ENCODE assay signal across 1 cellular context in the genomic region with DNA sequence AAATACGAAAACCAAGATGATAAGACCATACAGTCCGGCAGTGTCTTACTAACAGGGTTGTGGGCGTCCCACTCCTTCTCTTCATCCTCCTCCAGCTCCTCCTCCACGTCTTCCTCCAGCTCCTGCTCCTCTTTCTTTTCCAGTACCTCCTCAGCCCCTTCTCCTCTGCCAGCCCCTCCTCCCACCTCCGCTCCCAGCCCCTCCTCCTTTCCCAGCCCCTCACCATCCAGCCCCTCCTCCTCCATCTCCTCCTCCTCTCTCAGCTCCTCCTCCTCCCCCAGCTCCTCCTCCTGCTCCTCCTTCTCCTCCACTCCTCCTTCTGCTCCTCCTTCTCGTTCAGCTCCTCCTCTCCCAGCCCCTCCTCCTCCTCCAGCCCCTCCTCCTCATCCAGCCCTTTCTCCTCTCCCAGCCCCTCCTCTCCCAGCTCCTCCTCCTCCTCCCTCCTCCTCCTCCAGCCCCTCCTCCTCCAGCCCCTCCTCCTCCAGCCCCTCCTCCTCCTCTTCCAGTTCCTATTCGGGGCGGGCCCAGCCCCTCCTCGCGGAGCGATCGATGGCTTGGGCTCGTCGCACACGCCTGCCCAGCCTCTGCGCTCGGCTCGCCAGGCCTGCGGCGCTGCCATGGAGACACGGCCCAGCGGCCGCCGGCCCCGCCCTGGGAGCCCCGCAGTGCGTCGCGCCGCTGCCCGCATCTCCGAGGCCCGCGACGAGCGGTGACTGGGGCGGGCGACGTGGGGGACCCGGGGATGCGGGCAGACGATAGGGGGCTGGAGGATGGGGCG.
A peak's percentile ranks its signal among the peaks of the same experiment; 100 is the strongest.
TF ChIP-seq lines count a peak whose summit lies in the region.

A gene with protein sequence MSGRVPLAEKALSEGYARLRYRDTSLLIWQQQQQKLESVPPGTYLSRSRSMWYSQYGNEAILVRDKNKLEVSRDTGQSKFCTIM (plus strand): TSS at position 654 of the 778 bp plus-strand sequence. CDS start 1,267 bp downstream, outside the sequence.

TF ChIP-seq in K562, 482 proteins besides CTCF, POLR2A, EP300 and RAD21 (continued from another document):
- no peak for TF ChIP-seq HIVEP1 (CRISPR knock-in tag; IDR thresholded peaks at IDR 0.05)
- peak; percentile 60; the same call in 1 of the 2 replicates for TF ChIP-seq BHLHE40 (IDR thresholded peaks at IDR 0.05; ENCODE audit: low read length)
- peak; percentile 54 for TF ChIP-seq RBFOX2 (IDR thresholded peaks at IDR 0.05; ENCODE audit: low read depth, low read length)
- peak; percentile 70 for TF ChIP-seq POLR2G (IDR thresholded peaks at IDR 0.05; ENCODE audit: low read depth, low read length)
- TF ChIP-seq CHD1 (IDR thresholded peaks at IDR 0.05; ENCODE audit: low read length) = no peak
- TF ChIP-seq FOXK2 (conservative IDR thresholded peaks at IDR 0.05 in 1 of 2, IDR thresholded peaks at IDR 0.05 in 1 of 2; ENCODE audit: low read depth in 2 of 2) = no peak
- no peak for TF ChIP-seq CBX8 (IDR thresholded peaks at IDR 0.05; ENCODE audit: borderline replicate concordance, extremely low read depth, low read depth, low read length, poor library complexity, severe bottlenecking)
- no peak for TF ChIP-seq TSC22D4 (tag; IDR thresholded peaks at IDR 0.05)
- no peak for TF ChIP-seq SNIP1 (IDR thresholded peaks at IDR 0.05; ENCODE audit: low read depth)
- TF ChIP-seq, protein P1, sequence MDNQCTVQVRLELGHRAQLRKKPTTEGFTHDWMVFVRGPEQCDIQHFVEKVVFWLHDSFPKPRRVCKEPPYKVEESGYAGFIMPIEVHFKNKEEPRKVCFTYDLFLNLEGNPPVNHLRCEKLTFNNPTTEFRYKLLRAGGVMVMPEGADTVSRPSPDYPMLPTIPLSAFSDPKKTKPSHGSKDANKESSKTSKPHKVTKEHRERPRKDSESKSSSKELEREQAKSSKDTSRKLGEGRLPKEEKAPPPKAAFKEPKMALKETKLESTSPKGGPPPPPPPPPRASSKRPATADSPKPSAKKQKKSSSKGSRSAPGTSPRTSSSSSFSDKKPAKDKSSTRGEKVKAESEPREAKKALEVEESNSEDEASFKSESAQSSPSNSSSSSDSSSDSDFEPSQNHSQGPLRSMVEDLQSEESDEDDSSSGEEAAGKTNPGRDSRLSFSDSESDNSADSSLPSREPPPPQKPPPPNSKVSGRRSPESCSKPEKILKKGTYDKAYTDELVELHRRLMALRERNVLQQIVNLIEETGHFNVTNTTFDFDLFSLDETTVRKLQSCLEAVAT (IDR thresholded peaks at IDR 0.05) = peak; percentile 91 to 100
- TF ChIP-seq NR2C1 (IDR thresholded peaks at IDR 0.05) = no peak
- no peak for TF ChIP-seq NR2C1 (tag; IDR thresholded peaks at IDR 0.05)
- no peak for TF ChIP-seq EWSR1 (IDR thresholded peaks at IDR 0.05; ENCODE audit: borderline replicate concordance, low read depth, partially characterized antibody)
- no peak for TF ChIP-seq EP400 (IDR thresholded peaks at IDR 0.05)
- no peak for TF ChIP-seq SMARCB1 (IDR thresholded peaks at IDR 0.05; ENCODE audit: insufficient read length, low read depth)
- peak; percentile 80 for TF ChIP-seq NBN (IDR thresholded peaks at IDR 0.05; ENCODE audit: low read depth)
- TF ChIP-seq, protein P2, sequence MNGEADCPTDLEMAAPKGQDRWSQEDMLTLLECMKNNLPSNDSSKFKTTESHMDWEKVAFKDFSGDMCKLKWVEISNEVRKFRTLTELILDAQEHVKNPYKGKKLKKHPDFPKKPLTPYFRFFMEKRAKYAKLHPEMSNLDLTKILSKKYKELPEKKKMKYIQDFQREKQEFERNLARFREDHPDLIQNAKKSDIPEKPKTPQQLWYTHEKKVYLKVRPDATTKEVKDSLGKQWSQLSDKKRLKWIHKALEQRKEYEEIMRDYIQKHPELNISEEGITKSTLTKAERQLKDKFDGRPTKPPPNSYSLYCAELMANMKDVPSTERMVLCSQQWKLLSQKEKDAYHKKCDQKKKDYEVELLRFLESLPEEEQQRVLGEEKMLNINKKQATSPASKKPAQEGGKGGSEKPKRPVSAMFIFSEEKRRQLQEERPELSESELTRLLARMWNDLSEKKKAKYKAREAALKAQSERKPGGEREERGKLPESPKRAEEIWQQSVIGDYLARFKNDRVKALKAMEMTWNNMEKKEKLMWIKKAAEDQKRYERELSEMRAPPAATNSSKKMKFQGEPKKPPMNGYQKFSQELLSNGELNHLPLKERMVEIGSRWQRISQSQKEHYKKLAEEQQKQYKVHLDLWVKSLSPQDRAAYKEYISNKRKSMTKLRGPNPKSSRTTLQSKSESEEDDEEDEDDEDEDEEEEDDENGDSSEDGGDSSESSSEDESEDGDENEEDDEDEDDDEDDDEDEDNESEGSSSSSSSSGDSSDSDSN (IDR thresholded peaks at IDR 0.05; ENCODE audit: borderline replicate concordance in 1 of 2, low read depth in 2 of 2, low read length in 2 of 2) = no peak
- TF ChIP-seq RFX5 (IDR thresholded peaks at IDR 0.05; ENCODE audit: low read depth, low read length) = no peak
- peak; percentile 58 for TF ChIP-seq MYC (IDR thresholded peaks at IDR 0.05; ENCODE audit: low read depth, low read length)
- TF ChIP-seq MYC (CRISPR knock-in tag; IDR thresholded peaks at IDR 0.05; ENCODE audit: borderline replicate concordance, low read depth) = no peak
- TF ChIP-seq NCOA6 (IDR thresholded peaks at IDR 0.05) = no peak
- 0 out of 2 replicates have a peak, but pooled peaks have one; percentile 37 for TF ChIP-seq SMARCE1 (IDR thresholded peaks at IDR 0.05)
- TF ChIP-seq ASH1L (IDR thresholded peaks at IDR 0.05; ENCODE audit: borderline replicate concordance, low read depth, partially characterized antibody) = peak; percentile 34
- TF ChIP-seq TAF1 (IDR thresholded peaks at IDR 0.05; ENCODE audit: control insufficient read depth, extremely low read depth, insufficient read depth, low read length, severe bottlenecking) = no peak
- no peak for TF ChIP-seq RBM34 (IDR thresholded peaks at IDR 0.05; ENCODE audit: borderline replicate concordance, insufficient read depth, low read length)
- no peak for TF ChIP-seq ZNF134 (CRISPR knock-in tag; conservative IDR thresholded peaks at IDR 0.05)
- TF ChIP-seq ZNF324 (CRISPR knock-in tag; IDR thresholded peaks at IDR 0.05) = no peak
- 0 out of 2 replicates have a peak, but pooled peaks have one; percentile 34 for TF ChIP-seq KAT7 (CRISPR knock-in tag; IDR thresholded peaks at IDR 0.05; ENCODE audit: borderline replicate concordance)
- TF ChIP-seq, protein P3, sequence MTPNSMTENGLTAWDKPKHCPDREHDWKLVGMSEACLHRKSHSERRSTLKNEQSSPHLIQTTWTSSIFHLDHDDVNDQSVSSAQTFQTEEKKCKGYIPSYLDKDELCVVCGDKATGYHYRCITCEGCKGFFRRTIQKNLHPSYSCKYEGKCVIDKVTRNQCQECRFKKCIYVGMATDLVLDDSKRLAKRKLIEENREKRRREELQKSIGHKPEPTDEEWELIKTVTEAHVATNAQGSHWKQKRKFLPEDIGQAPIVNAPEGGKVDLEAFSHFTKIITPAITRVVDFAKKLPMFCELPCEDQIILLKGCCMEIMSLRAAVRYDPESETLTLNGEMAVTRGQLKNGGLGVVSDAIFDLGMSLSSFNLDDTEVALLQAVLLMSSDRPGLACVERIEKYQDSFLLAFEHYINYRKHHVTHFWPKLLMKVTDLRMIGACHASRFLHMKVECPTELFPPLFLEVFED (CRISPR knock-in tag; conservative IDR thresholded peaks at IDR 0.05) = no peak; the same call in none of the 2 replicates
- TF ChIP-seq TOE1 (IDR thresholded peaks at IDR 0.05; ENCODE audit: borderline replicate concordance) = peak; percentile 54
- no peak for TF ChIP-seq TOE1 (CRISPR knock-in tag; IDR thresholded peaks at IDR 0.05; ENCODE audit: borderline replicate concordance, low read depth)
- TF ChIP-seq NCOA1 (IDR thresholded peaks at IDR 0.05; ENCODE audit: low read depth) = 0 out of 2 replicates have a peak, but pooled peaks have one; percentile 34
- no peak for TF ChIP-seq ZNF282 (CRISPR knock-in tag; IDR thresholded peaks at IDR 0.05)
- TF ChIP-seq RNF2 (IDR thresholded peaks at IDR 0.05) = no peak
- TF ChIP-seq MEF2D (tag; conservative IDR thresholded peaks at IDR 0.05; ENCODE audit: low read depth) = peak; percentile 45; the same call in 1 of the 2 replicates
- TF ChIP-seq, protein P4, sequence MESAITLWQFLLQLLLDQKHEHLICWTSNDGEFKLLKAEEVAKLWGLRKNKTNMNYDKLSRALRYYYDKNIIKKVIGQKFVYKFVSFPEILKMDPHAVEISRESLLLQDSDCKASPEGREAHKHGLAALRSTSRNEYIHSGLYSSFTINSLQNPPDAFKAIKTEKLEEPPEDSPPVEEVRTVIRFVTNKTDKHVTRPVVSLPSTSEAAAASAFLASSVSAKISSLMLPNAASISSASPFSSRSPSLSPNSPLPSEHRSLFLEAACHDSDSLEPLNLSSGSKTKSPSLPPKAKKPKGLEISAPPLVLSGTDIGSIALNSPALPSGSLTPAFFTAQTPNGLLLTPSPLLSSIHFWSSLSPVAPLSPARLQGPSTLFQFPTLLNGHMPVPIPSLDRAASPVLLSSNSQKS (CRISPR knock-in tag; IDR thresholded peaks at IDR 0.05) = no peak
- TF ChIP-seq SIN3B (IDR thresholded peaks at IDR 0.05; ENCODE audit: low read depth) = peak; percentile 39; the same call in 1 of the 2 replicates
- TF ChIP-seq KLF6 (CRISPR knock-in tag; IDR thresholded peaks at IDR 0.05; ENCODE audit: borderline replicate concordance) = no peak
- TF ChIP-seq RFX7 (CRISPR knock-in tag; IDR thresholded peaks at IDR 0.05) = no peak
- TF ChIP-seq MCM2 (IDR thresholded peaks at IDR 0.05; ENCODE audit: low read depth) = peak; percentile 86; the same call in 1 of the 2 replicates
- TF ChIP-seq NRF1 (conservative IDR thresholded peaks at IDR 0.05 in 1 of 2, IDR thresholded peaks at IDR 0.05 in 1 of 2) = peak in 1 of 2 experiments; percentile 33; a peak in 2 of 4 replicates
- TF ChIP-seq ZNF707 (CRISPR knock-in tag; conservative IDR thresholded peaks at IDR 0.05) = no peak
- no peak for TF ChIP-seq ZNF124 (CRISPR knock-in tag; IDR thresholded peaks at IDR 0.05)
- no peak for TF ChIP-seq LCOR (CRISPR knock-in tag; IDR thresholded peaks at IDR 0.05)
- TF ChIP-seq ILF3 (IDR thresholded peaks at IDR 0.05; ENCODE audit: borderline replicate concordance) = no peak
- TF ChIP-seq HDAC1 (IDR thresholded peaks at IDR 0.05) = peak in 1 of 2 experiments; percentile 76; a peak in 2 of 4 replicates
- TF ChIP-seq, protein P5, sequence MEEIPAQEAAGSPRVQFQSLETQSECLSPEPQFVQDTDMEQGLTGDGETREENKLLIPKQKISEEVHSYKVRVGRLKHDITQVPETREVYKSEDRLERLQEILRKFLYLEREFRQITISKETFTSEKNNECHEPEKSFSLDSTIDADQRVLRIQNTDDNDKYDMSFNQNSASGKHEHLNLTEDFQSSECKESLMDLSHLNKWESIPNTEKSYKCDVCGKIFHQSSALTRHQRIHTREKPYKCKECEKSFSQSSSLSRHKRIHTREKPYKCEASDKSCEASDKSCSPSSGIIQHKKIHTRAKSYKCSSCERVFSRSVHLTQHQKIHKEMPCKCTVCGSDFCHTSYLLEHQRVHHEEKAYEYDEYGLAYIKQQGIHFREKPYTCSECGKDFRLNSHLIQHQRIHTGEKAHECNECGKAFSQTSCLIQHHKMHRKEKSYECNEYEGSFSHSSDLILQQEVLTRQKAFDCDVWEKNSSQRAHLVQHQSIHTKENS (CRISPR knock-in tag; IDR thresholded peaks at IDR 0.05) = no peak
- TF ChIP-seq LARP7 (IDR thresholded peaks at IDR 0.05) = 0 out of 2 replicates have a peak, but pooled peaks have one; percentile 82
- peak; percentile 86 to 99 for TF ChIP-seq MAZ (CRISPR knock-in tag; conservative IDR thresholded peaks at IDR 0.05 in 1 of 2, IDR thresholded peaks at IDR 0.05 in 1 of 2)
- TF ChIP-seq, protein P6, sequence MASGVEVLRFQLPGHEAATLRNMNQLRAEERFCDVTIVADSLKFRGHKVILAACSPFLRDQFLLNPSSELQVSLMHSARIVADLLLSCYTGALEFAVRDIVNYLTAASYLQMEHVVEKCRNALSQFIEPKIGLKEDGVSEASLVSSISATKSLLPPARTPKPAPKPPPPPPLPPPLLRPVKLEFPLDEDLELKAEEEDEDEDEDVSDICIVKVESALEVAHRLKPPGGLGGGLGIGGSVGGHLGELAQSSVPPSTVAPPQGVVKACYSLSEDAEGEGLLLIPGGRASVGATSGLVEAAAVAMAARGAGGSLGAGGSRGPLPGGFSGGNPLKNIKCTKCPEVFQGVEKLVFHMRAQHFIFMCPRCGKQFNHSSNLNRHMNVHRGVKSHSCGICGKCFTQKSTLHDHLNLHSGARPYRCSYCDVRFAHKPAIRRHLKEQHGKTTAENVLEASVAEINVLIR (CRISPR knock-in tag; IDR thresholded peaks at IDR 0.05) = 0 out of 2 replicates have a peak, but pooled peaks have one; percentile 14
- no peak for TF ChIP-seq IRF2 (CRISPR knock-in tag; IDR thresholded peaks at IDR 0.05)
- no peak for TF ChIP-seq GTF2F1 (IDR thresholded peaks at IDR 0.05; ENCODE audit: low read depth, low read length)
- TF ChIP-seq HNRNPLL (IDR thresholded peaks at IDR 0.05; ENCODE audit: low read depth, low read length, poor library complexity, severe bottlenecking) = peak; percentile 25
- no peak for TF ChIP-seq ZNF79 (CRISPR knock-in tag; IDR thresholded peaks at IDR 0.05; ENCODE audit: low read depth)
- peak; percentile 67; the same call in 1 of the 2 replicates for TF ChIP-seq OTX1 (CRISPR knock-in tag; IDR thresholded peaks at IDR 0.05)
- peak; percentile 59; the same call in 1 of the 2 replicates for TF ChIP-seq ZBTB7A (IDR thresholded peaks at IDR 0.05; ENCODE audit: borderline replicate concordance, control insufficient read depth, low read depth, low read length)
- no peak for TF ChIP-seq SMC3 (conservative IDR thresholded peaks at IDR 0.05; ENCODE audit: insufficient read depth, low read depth, low read length)
TF ChIP-seq in K562: peak in this region for 82.
